23 cellular contexts compared by ENCODE assay signal in genomic region chr10:48399551-48399950, GRCh38.
DNase-seq lines count a peak whose midpoint lies in the region; ATAC-seq and TF ChIP-seq lines count a peak whose summit lies in the region.
"Had no signal": no experiment of that assay in that cellular context is flagged by ENCODE, and none has a peak within 500 bp of the region (broad histone marks: within the 10 kb centered on the region; RNA-seq: fewer than 3 reads in every experiment).

No MANE protein-coding gene starts in this region.

- H4K8ac ChIP-seq in trophoblast cell (ENCODE audit: low read depth, low read length) = no peak overlapping the region

- no peak overlapping the region for H3K4ac ChIP-seq in trophoblast cell (ENCODE audit: low read depth, low read length)

- no peaks in the 10 kb centered on the region for H3K9me3 Mint-ChIP-seq in GM23338
- no peaks in the 10 kb centered on the region for H3K9me3 Mint-ChIP-seq in glutamatergic neuron (ENCODE audit: unreplicated experiment)
- H3K9me3 Mint-ChIP-seq: activated CD4-positive, alpha-beta memory T cell treated with anti-CD3 and anti-CD28 coated beads, Interleukin-2, amount 10 ng/mL, durations not matched to agents 7 days and 5 days; activated naive CD4-positive, alpha-beta T cell treated with anti-CD3 and anti-CD28 coated beads for 36 hours; naive B cell had no signal

- no peaks in the 10 kb centered on the region for H3K9me2 ChIP-seq in GM23338 (ENCODE audit: insufficient read depth)

- ATAC-seq in GM23338 = peak; percentile 78
- ATAC-seq: lower lobe of right lung had no signal

- no peaks in the 10 kb centered on the region for H3F3A ChIP-seq in GM23338 (replicated peaks; ENCODE audit: low read depth)

- H2BK120ac ChIP-seq in trophoblast cell (ENCODE audit: insufficient read depth, low read length, poor library complexity) = no peak overlapping the region

- no peak overlapping the region for H3K9ac ChIP-seq in trophoblast cell (ENCODE audit: low read length)

- peaks cover 30% of the 10 kb centered on the region for H3K4me1 ChIP-seq in GM23338 (ENCODE audit: insufficient read depth)
- H3K4me1 ChIP-seq in trophoblast cell (ENCODE audit: control insufficient read depth in 1 of 2, insufficient read depth in 2 of 2, low read length in 2 of 2) = peaks cover 0 to 9% of the 10 kb centered on the region in 2 experiments

- H3K79me1 ChIP-seq in trophoblast cell (ENCODE audit: low read length) = no peaks in the 10 kb centered on the region

- H3K18ac ChIP-seq in trophoblast cell (ENCODE audit: low read length) = no peak overlapping the region

- peak overlapping the region; percentile 68 for H3K4me2 ChIP-seq in GM23338
- no peak overlapping the region for H3K4me2 ChIP-seq in trophoblast cell (ENCODE audit: low read length)

- no peak overlapping the region for H2BK5ac ChIP-seq in trophoblast cell (ENCODE audit: low read depth, low read length, poor library complexity)

- H2AFZ ChIP-seq in GM23338 (no peak overlapping the region), trophoblast cell (ENCODE audit: insufficient read depth, low read length, poor library complexity) (no peak overlapping the region)

- no peak overlapping the region for H3K23ac ChIP-seq in trophoblast cell (ENCODE audit: low read length)

- H3K27me3 ChIP-seq in GM23338 (ENCODE audit: insufficient read depth) (no peaks in the 10 kb centered on the region), WERI-Rb-1 (ENCODE audit: insufficient read depth, low read depth, severe bottlenecking) (no peaks in the 10 kb centered on the region), trophoblast cell (ENCODE audit: insufficient read depth, low read length) (no peaks in the 10 kb centered on the region)
- H3K27me3 ChIP-seq: heart right ventricle, testis had no signal

- H4K91ac ChIP-seq in trophoblast cell (ENCODE audit: low read depth, low read length) = no peak overlapping the region

- H3K36me3 ChIP-seq in GM23338 (ENCODE audit: insufficient read depth) (no peaks in the 10 kb centered on the region), WERI-Rb-1 (peaks cover 4% of the 10 kb centered on the region; the same call in 1 of the 2 replicates), trophoblast cell (ENCODE audit: control insufficient read depth in 1 of 2, insufficient read depth in 2 of 2, low read length in 2 of 2) (no peaks in the 10 kb centered on the region)
- H3K36me3 ChIP-seq: lower lobe of right lung had no signal

- H3K4me1 Mint-ChIP-seq in GM23338 = peaks cover 35% of the 10 kb centered on the region
- peaks cover 21% of the 10 kb centered on the region for H3K4me1 Mint-ChIP-seq in glutamatergic neuron (ENCODE audit: low read depth, unreplicated experiment)

- H3K14ac ChIP-seq in trophoblast cell (ENCODE audit: low read length) = no peak overlapping the region

- DNase-seq in GM23338 (ENCODE audit: low spot score) = peak; percentile 17
- DNase-seq in WERI-Rb-1 = no peak
- DNase-seq in glutamatergic neuron = no peak
- peak in 1 of 2 donors; percentile 28 for DNase-seq in trophoblast cell
- DNase-seq in NCI-H526 treated with DMSO at 0.1 percent for 48 hours (lab: John Stamatoyannopoulos, UW) = no peak
- no peak for DNase-seq in NAMALWA (ENCODE audit: low spot score)
- DNase-seq in activated naive CD4-positive, alpha-beta T cell treated with anti-CD3 and anti-CD28 coated beads, Interleukin-2, amount 50 U/mL, for 16 hours = no peak
- no peak for DNase-seq in hypothalamus (lab: John Stamatoyannopoulos, UW)
- DNase-seq: activated CD4-positive, alpha-beta memory T cell treated with anti-CD3 and anti-CD28 coated beads, Interleukin-2, amount 10 ng/mL, durations not matched to agents 7 days and 5 days; activated naive CD4-positive, alpha-beta T cell treated with anti-CD3 and anti-CD28 coated beads for 36 hours; activated T-cell treated with anti-CD3 and anti-CD28 coated beads, Interleukin-2, amount 50 U/mL, for 1 hour; aorta; effector CD8-positive, alpha-beta T cell; GF-D8; heart right ventricle; Karpas-422; lower lobe of right lung; naive B cell; NCI-H1048; NCI-H2029; NCI-H446; testis had no signal

- H2AK5ac ChIP-seq in trophoblast cell (ENCODE audit: low read length) = no peak overlapping the region

- H2BK12ac ChIP-seq in trophoblast cell (ENCODE audit: low read length) = no peak overlapping the region

- H4K20me1 ChIP-seq in GM23338 (replicated peaks; ENCODE audit: insufficient read depth) = peaks cover 18% of the 10 kb centered on the region

- H3K79me2 ChIP-seq in GM23338 (replicated peaks; ENCODE audit: insufficient read depth) = peaks cover 44% of the 10 kb centered on the region
- H3K79me2 ChIP-seq in trophoblast cell (ENCODE audit: control insufficient read depth, insufficient read depth, low read length, poor library complexity) = no peaks in the 10 kb centered on the region

- H3K36me3 Mint-ChIP-seq in GM23338 (ENCODE audit: low read depth) (peaks cover under 1% of the 10 kb centered on the region; the same call in 1 of the 3 replicates), glutamatergic neuron (ENCODE audit: unreplicated experiment) (no peaks in the 10 kb centered on the region)

- H3K4me3 Mint-ChIP-seq in GM23338 (0 out of 3 replicates have a peak overlapping the region, but pooled peaks have one; percentile 8), glutamatergic neuron (ENCODE audit: unreplicated experiment) (peak overlapping the region; percentile 7)
- H3K4me3 Mint-ChIP-seq: activated CD4-positive, alpha-beta memory T cell treated with anti-CD3 and anti-CD28 coated beads, Interleukin-2, amount 10 ng/mL, durations not matched to agents 7 days and 5 days; activated naive CD4-positive, alpha-beta T cell treated with anti-CD3 and anti-CD28 coated beads for 36 hours; naive B cell had no signal

- H3K4me3 ChIP-seq in GM23338 (no peak overlapping the region), WERI-Rb-1 (ENCODE audit: low read depth, low read length) (no peak overlapping the region), trophoblast cell (ENCODE audit: low read depth, low read length) (no peak overlapping the region)
- H3K4me3 ChIP-seq: heart right ventricle, lower lobe of right lung, SK-N-MC, testis had no signal

- TF ChIP-seq CTCF in GM23338 (conservative IDR thresholded peaks at IDR 0.05; ENCODE audit: low read depth in 2 of 2) (no peak), WERI-Rb-1 (IDR thresholded peaks at IDR 0.05; ENCODE audit: low read depth, low read length) (no peak), glutamatergic neuron (IDR thresholded peaks at IDR 0.05; ENCODE audit: partially characterized antibody, unreplicated experiment) (no peak)

- no CpG with 5 or more reads among the region's 1 CpG for WGBS in trophoblast cell (ENCODE audit: extremely low coverage, insufficient coverage, insufficient read length)

- peaks cover 3% of the 10 kb centered on the region for H3K27me3 Mint-ChIP-seq in GM23338 (ENCODE audit: insufficient read depth, low read depth, poor library complexity)
- H3K27me3 Mint-ChIP-seq in glutamatergic neuron (ENCODE audit: unreplicated experiment) = peaks cover 2% of the 10 kb centered on the region
- H3K27me3 Mint-ChIP-seq: activated CD4-positive, alpha-beta memory T cell treated with anti-CD3 and anti-CD28 coated beads, Interleukin-2, amount 10 ng/mL, durations not matched to agents 7 days and 5 days; naive B cell had no signal

- no peak overlapping the region for H4K12ac ChIP-seq in trophoblast cell (ENCODE audit: low read depth, low read length)

- H3K27ac Mint-ChIP-seq in GM23338 (peak overlapping the region; percentile 78), glutamatergic neuron (ENCODE audit: unreplicated experiment) (peak overlapping the region; percentile 84)
- H3K27ac Mint-ChIP-seq: activated CD4-positive, alpha-beta memory T cell treated with anti-CD3 and anti-CD28 coated beads, Interleukin-2, amount 10 ng/mL, durations not matched to agents 7 days and 5 days; activated naive CD4-positive, alpha-beta T cell treated with anti-CD3 and anti-CD28 coated beads for 36 hours had no signal

- H3K27ac ChIP-seq in GM23338 (ENCODE audit: low read depth) (no peak overlapping the region; the same call in 1 of the 2 replicates), WERI-Rb-1 (peak overlapping the region; percentile 64), trophoblast cell (ENCODE audit: low read depth, low read length) (peak overlapping the region; percentile 21)
- H3K27ac ChIP-seq: heart right ventricle, lower lobe of right lung, SK-N-MC, testis had no signal

- H3K9me3 ChIP-seq in WERI-Rb-1 (ENCODE audit: severe bottlenecking) (no peaks in the 10 kb centered on the region), trophoblast cell (ENCODE audit: insufficient read depth, low read depth, low read length) (no peaks in the 10 kb centered on the region)
- H3K9me3 ChIP-seq: heart right ventricle, lower lobe of right lung, testis had no signal
